ENCODE assay signal across 1 cellular context in the genomic region with DNA sequence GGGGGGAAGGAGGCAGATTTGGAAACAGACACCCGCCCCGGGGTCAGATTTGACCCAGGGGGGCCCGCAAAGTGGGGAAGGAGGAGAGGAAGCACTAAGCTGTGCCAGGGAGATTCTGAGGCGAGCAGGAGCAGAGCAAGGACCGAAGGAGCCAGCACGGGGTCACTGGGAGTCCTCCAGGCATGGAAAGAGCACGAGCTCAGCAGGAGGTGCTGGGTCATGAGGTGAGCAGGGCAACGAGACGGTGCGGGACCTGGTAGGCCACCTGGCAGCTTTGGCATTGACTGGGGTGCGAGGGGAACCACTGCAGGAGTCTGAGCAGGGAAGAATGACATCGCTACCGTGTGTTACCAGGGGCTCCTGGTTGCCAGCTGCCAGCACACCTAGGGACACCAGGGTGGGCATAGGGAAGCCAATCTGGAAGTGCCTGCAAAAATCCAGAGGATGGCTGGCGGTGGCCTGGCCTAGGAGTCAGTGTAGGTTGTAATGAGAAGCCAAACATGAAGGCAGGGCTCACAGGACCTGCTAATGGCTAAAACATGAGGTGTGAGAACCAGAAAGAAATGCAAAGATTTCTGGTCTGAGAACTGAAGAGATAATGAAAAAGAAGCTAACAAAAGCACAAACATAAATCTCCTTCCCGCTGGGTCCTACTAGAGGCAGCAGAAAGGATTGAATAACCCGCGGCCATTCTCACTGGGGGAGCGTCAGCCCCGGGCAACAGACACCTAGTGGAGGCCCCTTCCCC.
TF ChIP-seq lines count a peak whose summit lies in the region.

No MANE protein-coding gene starts in this region.

TF ChIP-seq in IMR-90, 13 proteins besides CTCF, POLR2A, EP300 and RAD21:
- TF ChIP-seq RFX5 (IDR thresholded peaks at IDR 0.05; ENCODE audit: low read depth, low read length) (no peak), SMC3 (IDR thresholded peaks at IDR 0.05; ENCODE audit: low read depth, low read length) (no peak), MAZ (IDR thresholded peaks at IDR 0.05; ENCODE audit: borderline replicate concordance, low read depth, low read length) (no peak)
